ENCODE assay signal across 31 cellular contexts in the genomic region with DNA sequence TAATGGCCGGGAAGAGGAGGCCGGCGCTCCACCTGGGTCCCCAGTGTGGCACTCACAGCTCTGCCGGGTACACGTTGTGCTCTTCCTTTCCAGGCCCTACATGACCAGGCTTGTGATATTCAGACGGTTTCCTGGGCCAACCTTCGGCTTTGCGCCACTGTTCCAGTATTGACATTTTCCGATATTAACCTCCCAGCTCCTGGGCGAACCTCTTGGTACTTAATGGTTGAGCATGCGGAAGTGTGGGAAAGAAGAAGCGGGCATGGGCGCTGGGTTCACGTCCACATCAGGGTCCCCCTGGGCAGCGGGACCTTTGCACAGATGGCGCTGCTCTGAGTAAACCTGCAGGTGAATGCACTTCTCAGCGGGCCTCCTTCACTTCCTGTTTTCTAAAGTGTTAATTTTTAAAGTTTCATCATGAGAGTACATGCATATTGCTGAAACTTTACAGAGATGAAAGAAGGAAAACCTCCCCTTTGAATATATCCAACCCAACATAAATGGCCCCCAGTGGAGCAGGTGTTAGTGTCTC.
DNase-seq lines count a peak whose midpoint lies in the region; ATAC-seq, FAIRE-seq and TF ChIP-seq lines count a peak whose summit lies in the region.
"Had no signal": no experiment of that assay in that cellular context is flagged by ENCODE, and none has a peak within 500 bp of the region (broad histone marks: within the 10 kb centered on the region; RNA-seq: fewer than 3 reads in every experiment).

No MANE protein-coding gene starts in this region.

- H3K36me3 ChIP-seq in OCI-LY1 (ENCODE audit: insufficient read depth, low read length): no peaks in the 10 kb centered on the region
- H3K36me3 ChIP-seq in kidney (ENCODE audit: control insufficient read depth in 1 of 2, insufficient read depth in 2 of 2, low read length in 2 of 2): peaks cover 0 to 1% of the 10 kb centered on the region in 2 donors
- H3K36me3 ChIP-seq in spleen: peaks cover 0 to 34% (median 3%) of the 10 kb centered on the region in 6 donors
- H3K36me3 ChIP-seq in Karpas-422 (ENCODE audit: insufficient read depth, low read length): no peaks in the 10 kb centered on the region
- H3K36me3 ChIP-seq: ascending aorta, Peyer's patch, thyroid gland had no signal

- H3K27me3 ChIP-seq in OCI-LY1 (ENCODE audit: insufficient read depth, low read length) (no peaks in the 10 kb centered on the region), spleen (replicated peaks in 1 of 7) (no peaks in the 10 kb centered on the region), Karpas-422 (ENCODE audit: low read length) (no peaks in the 10 kb centered on the region)
- H3K27me3 ChIP-seq: ascending aorta, esophagus squamous epithelium, heart right ventricle, Peyer's patch, stomach, thyroid gland had no signal

- no peak for ATAC-seq in HG02870 (IDR thresholded peaks at IDR 0.05; ENCODE audit: unreplicated experiment)
- no peak for ATAC-seq in HG03175 (IDR thresholded peaks at IDR 0.05; ENCODE audit: unreplicated experiment)
- ATAC-seq: A549; activated CD8-positive, alpha-beta T cell treated with anti-CD3 and anti-CD28 coated beads for 36 hours; activated naive CD4-positive, alpha-beta T cell treated with anti-CD3 and anti-CD28 coated beads, Interleukin-2, amount 50 U/mL, for 72 hours; heart right ventricle; T-cell had no signal

- H3K27ac ChIP-seq in OCI-LY1 (ENCODE audit: low read depth, low read length, poor library complexity, severe bottlenecking) (peak overlapping the region; percentile 64), kidney (ENCODE audit: low read depth in 2 of 2, low read length in 2 of 2) (no peak overlapping the region), spleen (no peak overlapping the region), Karpas-422 (ENCODE audit: low read length) (no peak overlapping the region)
- H3K27ac ChIP-seq: A549, ascending aorta, heart right ventricle, KMS-11, stomach, thyroid gland had no signal

- no peaks in the 10 kb centered on the region for H3K79me2 ChIP-seq in OCI-LY1 (ENCODE audit: insufficient read depth, low read length)
- H3K79me2 ChIP-seq in Karpas-422 (ENCODE audit: low read length): 0 out of 2 replicates have a peak, but pooled peaks cover 12% of the 10 kb centered on the region

- H3K27ac Mint-ChIP-seq in T-helper 1 cell treated with Interleukin-12 subunit alpha and Interleukin-12 subunit beta and Interleukin-4 antibody, amounts not matched to agents 30 μg/mL and 1 μg/mL, for 36 hours: peak overlapping the region; percentile 14
- H3K27ac Mint-ChIP-seq: progenitor cell of endocrine pancreas, T-cell had no signal

- H3K4me1 ChIP-seq in OCI-LY1 (ENCODE audit: insufficient read depth, low read length, severe bottlenecking) (peaks cover 53% of the 10 kb centered on the region), kidney (ENCODE audit: control insufficient read depth in 1 of 2, insufficient read depth in 1 of 2, low read depth in 1 of 2, low read length in 2 of 2) (peaks cover 0 to 13% of the 10 kb centered on the region in 2 donors), spleen (peaks cover 0 to 74% (median 27%) of the 10 kb centered on the region in 6 donors), Karpas-422 (ENCODE audit: low read length) (peaks cover 21% of the 10 kb centered on the region)
- H3K4me1 ChIP-seq: A549, ascending aorta, heart right ventricle had no signal

- DNase-seq in T-helper 1 cell (no peak), kidney (peak; percentile 43), spleen (peak; percentile 43), Karpas-422 (no peak)
- DNase-seq: activated CD8-positive, alpha-beta T cell treated with anti-CD3 and anti-CD28 coated beads for 36 hours; caudate nucleus; DMS53; esophagus squamous epithelium; foreskin melanocyte; HCEC 1CT; mesendoderm; NCI-H1092; NCI-H187 treated with DMSO at 0.1 percent for 48 hours; NCI-H524 treated with DMSO at 0.1 percent for 48 hours; stomach; T-cell; thyroid gland had no signal

- intact Hi-C loops in kidney (cut with DNase I) (no loop called here), spleen (cut with DNase I; ENCODE audit: low total_unique reads) (no loop called here)

- H3K27me3 Mint-ChIP-seq in T-helper 1 cell treated with Interleukin-12 subunit alpha and Interleukin-12 subunit beta and Interleukin-4 antibody, amounts not matched to agents 30 μg/mL and 1 μg/mL, for 36 hours (ENCODE audit: low read depth): no peaks in the 10 kb centered on the region
- H3K27me3 Mint-ChIP-seq: activated CD8-positive, alpha-beta T cell treated with anti-CD3 and anti-CD28 coated beads for 36 hours; progenitor cell of endocrine pancreas; T-cell had no signal

- H2AFZ ChIP-seq in OCI-LY1 (ENCODE audit: low read length) (no peak overlapping the region), Karpas-422 (ENCODE audit: low read length) (no peak overlapping the region)

- H3K9me3 Mint-ChIP-seq in T-helper 1 cell treated with Interleukin-12 subunit alpha and Interleukin-12 subunit beta and Interleukin-4 antibody, amounts not matched to agents 30 μg/mL and 1 μg/mL, for 36 hours: no peaks in the 10 kb centered on the region
- H3K9me3 Mint-ChIP-seq: activated CD8-positive, alpha-beta T cell treated with anti-CD3 and anti-CD28 coated beads for 36 hours; activated naive CD4-positive, alpha-beta T cell treated with anti-CD3 and anti-CD28 coated beads, Interleukin-2, amount 50 U/mL, for 72 hours; T-cell had no signal

- H3K4me2 ChIP-seq in OCI-LY1 (ENCODE audit: low read length) (peak overlapping the region; percentile 29; the same call in 1 of the 2 replicates), Karpas-422 (ENCODE audit: low read depth, low read length, poor library complexity, severe bottlenecking) (no peak overlapping the region)
- H3K4me2 ChIP-seq: A549, KMS-11 had no signal

- FAIRE-seq in kidney (lab: Jason Lieb, UNC): no peak
- FAIRE-seq: A549, endometrium, G401.6, TTC549 had no signal

- H3K4me3 Mint-ChIP-seq in T-helper 1 cell treated with Interleukin-12 subunit alpha and Interleukin-12 subunit beta and Interleukin-4 antibody, amounts not matched to agents 30 μg/mL and 1 μg/mL, for 36 hours: no peak overlapping the region
- H3K4me3 Mint-ChIP-seq: activated CD8-positive, alpha-beta T cell treated with anti-CD3 and anti-CD28 coated beads for 36 hours; T-cell had no signal

- TF ChIP-seq CTCF in OCI-LY1 (IDR thresholded peaks at IDR 0.05; ENCODE audit: low read length): no peak
- TF ChIP-seq CTCF in kidney (IDR thresholded peaks at IDR 0.05; ENCODE audit: borderline replicate concordance, extremely low read depth, insufficient read depth): no peak
- TF ChIP-seq CTCF in spleen (IDR thresholded peaks at IDR 0.05 in 8 of 11, conservative IDR thresholded peaks at IDR 0.05 in 3 of 11): no peak

- H3K9ac ChIP-seq in OCI-LY1 (ENCODE audit: low read length) (no peak overlapping the region; the same call in 1 of the 2 replicates), kidney (ENCODE audit: low read length in 2 of 2) (no peak overlapping the region), Karpas-422 (ENCODE audit: low read length) (no peak overlapping the region)
- H3K9ac ChIP-seq: KMS-11 had no signal

- 0 out of 2 replicates have a peak, but pooled peaks cover 6% of the 10 kb centered on the region for H3F3A ChIP-seq in OCI-LY1 (ENCODE audit: insufficient read depth, low read length)

- H3K9me2 ChIP-seq in OCI-LY1 (ENCODE audit: low read depth, low read length): no peaks in the 10 kb centered on the region
- no peaks in the 10 kb centered on the region for H3K9me2 ChIP-seq in Karpas-422 (replicated peaks; ENCODE audit: insufficient read depth, low read length)

- H4K20me1 ChIP-seq in OCI-LY1 (ENCODE audit: insufficient read depth, low read length) (no peaks in the 10 kb centered on the region), Karpas-422 (ENCODE audit: insufficient read depth, low read depth, low read length) (no peaks in the 10 kb centered on the region)

- H3K4me3 ChIP-seq in OCI-LY1 (ENCODE audit: low read depth, low read length, poor library complexity, severe bottlenecking) (no peak overlapping the region), kidney (ENCODE audit: low read length in 2 of 2) (no peak overlapping the region), spleen (no peak overlapping the region), Karpas-422 (ENCODE audit: low read length) (no peak overlapping the region)
- H3K4me3 ChIP-seq: A549, ascending aorta, esophagus squamous epithelium, heart right ventricle, Peyer's patch, stomach, thyroid gland had no signal

- TF ChIP-seq POLR2A in spleen (IDR thresholded peaks at IDR 0.05): no peak

- WGBS in spleen, 5 donors: 79 to 84% (median 82%) methylated on average over 17 of the region's 17 CpGs

- peaks cover 17% of the 10 kb centered on the region for H3K4me1 Mint-ChIP-seq in T-helper 1 cell treated with Interleukin-12 subunit alpha and Interleukin-12 subunit beta and Interleukin-4 antibody, amounts not matched to agents 30 μg/mL and 1 μg/mL, for 36 hours (ENCODE audit: low read depth)

- H3K9me3 ChIP-seq in OCI-LY1 (ENCODE audit: low read length): no peaks in the 10 kb centered on the region
- H3K9me3 ChIP-seq in kidney (ENCODE audit: control insufficient read depth in 1 of 2, low read length in 2 of 2): no peaks in the 10 kb centered on the region
- H3K9me3 ChIP-seq in spleen: no peaks in the 10 kb centered on the region
- H3K9me3 ChIP-seq in Karpas-422 (ENCODE audit: low read length): no peaks in the 10 kb centered on the region
- H3K9me3 ChIP-seq: A549, ascending aorta, esophagus squamous epithelium, heart right ventricle, Peyer's patch, stomach, thyroid gland had no signal

- H3K36me3 Mint-ChIP-seq in T-helper 1 cell treated with Interleukin-12 subunit alpha and Interleukin-12 subunit beta and Interleukin-4 antibody, amounts not matched to agents 30 μg/mL and 1 μg/mL, for 36 hours (ENCODE audit: low read depth): no peaks in the 10 kb centered on the region
- H3K36me3 Mint-ChIP-seq: activated naive CD4-positive, alpha-beta T cell treated with anti-CD3 and anti-CD28 coated beads, Interleukin-2, amount 50 U/mL, for 72 hours had no signal

Comparison
In these comparisons a context has a peak if more than half of its experiments do, and no peak if none do; other contexts are left out.
1. DNase-seq: peak in kidney (single experiment) and spleen (single experiment); none in T-helper 1 cell (0 of 5) and Karpas-422 (single experiment).